ENCODE assay signal across 14 cellular contexts in genomic region chr7:140358024-140358770, GRCh38. TPM values are rescaled to one million over a fixed set of nuclear protein-coding genes. Genes with fewer than 3 reads are reported as not detected.
DNase-seq lines count a peak whose midpoint lies in the region; ATAC-seq and TF ChIP-seq lines count a peak whose summit lies in the region.
"Had no signal": no experiment of that assay in that cellular context is flagged by ENCODE, and none has a peak within 500 bp of the region (broad histone marks: within the 10 kb centered on the region; RNA-seq: fewer than 3 reads in every experiment).

No MANE protein-coding gene starts in this region.

- intact Hi-C loops in activated T-helper 2 cell treated with anti-CD3 and anti-CD28 coated beads, Interferon-gamma antibody, Interleukin-2, Interleukin-4, amounts not matched to agents 10 μg/mL and 5 μg/mL and 100 μg/mL, durations not matched to agents 14 hours and 24 hours and 36 hours (cut with micrococcal nuclease) = loop anchor here (1.0 to 5.0 kb wide), 4 partner anchors 18 to 119 kb away; partner anchors contain the start of gene MKRN1

- WGBS in SK-N-SH (ENCODE audit: low lambda C conversion rate) = 93% methylated on average over 10 of the region's 10 CpGs

- H3K79me2 ChIP-seq in SK-N-SH (ENCODE audit: insufficient read depth) = no peaks in the 10 kb centered on the region

- no peak overlapping the region for H3K4me3 ChIP-seq in SK-N-SH (ENCODE audit: low read depth in 2 of 2, low read length in 1 of 2)

- no peak for TF ChIP-seq RAD21 in SK-N-SH (IDR thresholded peaks at IDR 0.05; ENCODE audit: low read length)

- H3F3A ChIP-seq in SK-N-SH (replicated peaks; ENCODE audit: insufficient read depth) = no peaks in the 10 kb centered on the region

- H3K9me2 ChIP-seq in SK-N-SH = no peaks in the 10 kb centered on the region

- H3K27me3 Mint-ChIP-seq in activated T-helper 2 cell treated with anti-CD3 and anti-CD28 coated beads, Interferon-gamma antibody, Interleukin-2, Interleukin-4, amounts not matched to agents 10 μg/mL and 5 μg/mL and 100 μg/mL, durations not matched to agents 14 hours and 24 hours and 36 hours (ENCODE audit: low read depth) = no peaks in the 10 kb centered on the region
- no peaks in the 10 kb centered on the region for H3K27me3 Mint-ChIP-seq in nephron progenitor cell (ENCODE audit: low read depth, poor library complexity)

- no peak overlapping the region for H2AFZ ChIP-seq in SK-N-SH (ENCODE audit: low read depth)

- H4K20me1 ChIP-seq in SK-N-SH (ENCODE audit: insufficient read depth) = no peaks in the 10 kb centered on the region

- ATAC-seq in SK-N-SH treated with all-trans-retinoic acid at 6 μM for 48 hours = peak; percentile 16; the same call in 1 of the 3 replicates
- no peak for ATAC-seq in HG03565 (IDR thresholded peaks at IDR 0.05; ENCODE audit: unreplicated experiment)
- ATAC-seq in GM18909 (IDR thresholded peaks at IDR 0.05; ENCODE audit: poor library complexity, unreplicated experiment) = no peak

- no peaks in the 10 kb centered on the region for H3K4me1 ChIP-seq in SK-N-SH (ENCODE audit: control insufficient read depth in 1 of 2, insufficient read depth in 2 of 2, low read depth in 1 of 2, low read length in 1 of 2)
- H3K4me1 ChIP-seq: transverse colon had no signal

- peak overlapping the region; percentile 62 for H3K4me3 Mint-ChIP-seq in activated T-helper 2 cell treated with anti-CD3 and anti-CD28 coated beads, Interferon-gamma antibody, Interleukin-2, Interleukin-4, amounts not matched to agents 10 μg/mL and 5 μg/mL and 100 μg/mL, durations not matched to agents 14 hours and 24 hours and 36 hours (ENCODE audit: low read depth)
- no peak overlapping the region for H3K4me3 Mint-ChIP-seq in nephron progenitor cell
- H3K4me3 Mint-ChIP-seq: brain had no signal

- TF ChIP-seq CTCF in SK-N-SH (IDR thresholded peaks at IDR 0.05) (no peak), nephron progenitor cell (IDR thresholded peaks at IDR 0.05) (no peak)

- in situ Hi-C loops in KBM-7 (cut with MboI; ENCODE audit: low pct_unique_long_range_greater_than_20kb, low sequenced_read_pairs) = no loop called here

- no peak for TF ChIP-seq EP300 in SK-N-SH (IDR thresholded peaks at IDR 0.05; ENCODE audit: borderline replicate concordance in 1 of 2, low read depth in 1 of 2, low read length in 1 of 2)

- peaks cover 67% of the 10 kb centered on the region for H3K36me3 Mint-ChIP-seq in activated T-helper 2 cell treated with anti-CD3 and anti-CD28 coated beads, Interferon-gamma antibody, Interleukin-2, Interleukin-4, amounts not matched to agents 10 μg/mL and 5 μg/mL and 100 μg/mL, durations not matched to agents 14 hours and 24 hours and 36 hours (ENCODE audit: low read depth)
- peaks cover 77% of the 10 kb centered on the region for H3K36me3 Mint-ChIP-seq in nephron progenitor cell (ENCODE audit: low read depth)

- peak overlapping the region; percentile 97 for H3K27ac Mint-ChIP-seq in activated T-helper 2 cell treated with anti-CD3 and anti-CD28 coated beads, Interferon-gamma antibody, Interleukin-2, Interleukin-4, amounts not matched to agents 10 μg/mL and 5 μg/mL and 100 μg/mL, durations not matched to agents 14 hours and 24 hours and 36 hours
- peak overlapping the region; percentile 19 for H3K27ac Mint-ChIP-seq in nephron progenitor cell
- H3K27ac Mint-ChIP-seq: brain had no signal

- CTCF ChIA-PET in SK-N-SH (lab: Yijun Ruan, JAX) = no interaction called here

- no peak for DNase-seq in SK-N-SH
- DNase-seq in KBM-7 = peak; percentile 32
- DNase-seq in activated T-helper 2 cell treated with anti-CD3 and anti-CD28 coated beads, Interferon-gamma antibody, Interleukin-2, Interleukin-4, amounts not matched to agents 10 μg/mL and 5 μg/mL and 100 μg/mL, durations not matched to agents 14 hours and 24 hours and 36 hours (ENCODE audit: low spot score) = no peak
- no peak for DNase-seq in nephron progenitor cell
- no peak for DNase-seq in T-helper 9 cell
- DNase-seq: NCI-H1092, transverse colon had no signal

- no peak overlapping the region for H3K4me2 ChIP-seq in SK-N-SH

- H3K27me3 ChIP-seq in SK-N-SH (ENCODE audit: insufficient read depth) = no peaks in the 10 kb centered on the region
- H3K27me3 ChIP-seq: transverse colon had no signal

- POLR2A ChIA-PET in SK-N-SH (lab: Yijun Ruan, JAX) = no interaction called here

- no peaks in the 10 kb centered on the region for H3K9me3 Mint-ChIP-seq in activated T-helper 2 cell treated with anti-CD3 and anti-CD28 coated beads, Interferon-gamma antibody, Interleukin-2, Interleukin-4, amounts not matched to agents 10 μg/mL and 5 μg/mL and 100 μg/mL, durations not matched to agents 14 hours and 24 hours and 36 hours
- peaks cover 14% of the 10 kb centered on the region for H3K9me3 Mint-ChIP-seq in nephron progenitor cell

- H3K9ac ChIP-seq in SK-N-SH = no peak overlapping the region

- H3K36me3 ChIP-seq in SK-N-SH (replicated peaks in 1 of 2; ENCODE audit: control insufficient read depth in 1 of 2, insufficient read depth in 2 of 2, low read length in 1 of 2) = peaks cover 12 to 28% of the 10 kb centered on the region in 2 experiments

- H3K27ac ChIP-seq in SK-N-SH (ENCODE audit: low read depth in 2 of 2, low read length in 1 of 2) = no peak overlapping the region
- H3K27ac ChIP-seq: transverse colon had no signal

- H3K4me1 Mint-ChIP-seq in activated T-helper 2 cell treated with anti-CD3 and anti-CD28 coated beads, Interferon-gamma antibody, Interleukin-2, Interleukin-4, amounts not matched to agents 10 μg/mL and 5 μg/mL and 100 μg/mL, durations not matched to agents 14 hours and 24 hours and 36 hours (ENCODE audit: low read depth) = peaks cover 29% of the 10 kb centered on the region
- no peaks in the 10 kb centered on the region for H3K4me1 Mint-ChIP-seq in nephron progenitor cell
- H3K4me1 Mint-ChIP-seq: brain had no signal

- H3K9me3 ChIP-seq in SK-N-SH = no peaks in the 10 kb centered on the region
- H3K9me3 ChIP-seq: transverse colon had no signal

TF ChIP-seq in SK-N-SH treated with all-trans-retinoic acid at 6 μM for 48 hours, 23 proteins besides CTCF, POLR2A, EP300 and RAD21 (continues in another document):
- TF ChIP-seq ZNF70 (CRISPR knock-in tag; IDR thresholded peaks at IDR 0.05) (no peak), OSR1 (CRISPR knock-in tag; IDR thresholded peaks at IDR 0.05) (no peak), RARB (CRISPR knock-in tag; IDR thresholded peaks at IDR 0.05) (no peak), ISL1 (CRISPR knock-in tag; IDR thresholded peaks at IDR 0.05) (no peak), GLIS3 (CRISPR knock-in tag; IDR thresholded peaks at IDR 0.05) (no peak), ZFP3 (CRISPR knock-in tag; IDR thresholded peaks at IDR 0.05) (no peak), ARNTL (CRISPR knock-in tag; IDR thresholded peaks at IDR 0.05; ENCODE audit: borderline replicate concordance, low read depth) (no peak), SNAI2 (CRISPR knock-in tag; IDR thresholded peaks at IDR 0.05) (no peak), TOX (CRISPR knock-in tag; IDR thresholded peaks at IDR 0.05; ENCODE audit: borderline replicate concordance) (no peak), ZC3H10 (CRISPR knock-in tag; IDR thresholded peaks at IDR 0.05) (no peak)

TF ChIP-seq in SK-N-SH, 30 proteins besides CTCF, POLR2A, EP300 and RAD21:
- TF ChIP-seq, protein P1, sequence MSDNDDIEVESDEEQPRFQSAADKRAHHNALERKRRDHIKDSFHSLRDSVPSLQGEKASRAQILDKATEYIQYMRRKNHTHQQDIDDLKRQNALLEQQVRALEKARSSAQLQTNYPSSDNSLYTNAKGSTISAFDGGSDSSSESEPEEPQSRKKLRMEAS (IDR thresholded peaks at IDR 0.05; ENCODE audit: low read depth) = no peak
- no peak for TF ChIP-seq MXI1 (IDR thresholded peaks at IDR 0.05; ENCODE audit: low read depth, low read length)
- no peak for TF ChIP-seq YY1 (IDR thresholded peaks at IDR 0.05; ENCODE audit: low read depth)
- no peak for TF ChIP-seq RXRA (IDR thresholded peaks at IDR 0.05; ENCODE audit: borderline replicate concordance, low read depth)
TF ChIP-seq in SK-N-SH: peak in this region for 0.

RNA-seq across cellular contexts. Expression of gene SLC37A3, which starts 40.1 kb away (rescaled TPM):
- polyA plus RNA-seq in SK-N-SH (2012; rRNA removed) = 53.3 and 73.2 TPM in 2 replicates
- 43.8 and 46.5 TPM in 2 replicates for polyA plus RNA-seq in SK-N-SH (2012; cell fraction: cytosol; rRNA removed)
- 102 and 188 TPM in 2 replicates for polyA plus RNA-seq in SK-N-SH (2012; cell fraction: nucleus; rRNA removed)
- total RNA-seq in activated T-helper 2 cell treated with anti-CD3 and anti-CD28 coated beads, Interferon-gamma antibody, Interleukin-2, Interleukin-4, amounts not matched to agents 10 μg/mL and 5 μg/mL and 100 μg/mL, durations not matched to agents 14 hours and 24 hours and 36 hours = 98.3 and 105 TPM in 2 replicates

RNA-seq across cellular contexts. Expression of gene RAB19, which starts 45.7 kb away (rescaled TPM):
- polyA plus RNA-seq in SK-N-SH (2012; rRNA removed) = not detected in 2 replicates
- 0.04 TPM in 1 of 2 replicates, not detected in the other for polyA plus RNA-seq in SK-N-SH (2012; cell fraction: cytosol; rRNA removed)
- polyA plus RNA-seq in SK-N-SH (2012; cell fraction: nucleus; rRNA removed) = 0.13 TPM in 1 of 2 replicates, not detected in the other
- total RNA-seq in activated T-helper 2 cell treated with anti-CD3 and anti-CD28 coated beads, Interferon-gamma antibody, Interleukin-2, Interleukin-4, amounts not matched to agents 10 μg/mL and 5 μg/mL and 100 μg/mL, durations not matched to agents 14 hours and 24 hours and 36 hours = 12.5 and 14.5 TPM in 2 replicates
- total RNA-seq: A172, endothelial cell of umbilical vein had no signal
- polyA plus RNA-seq: endothelial cell of umbilical vein, neural cell had no signal
